In the genomic region with DNA sequence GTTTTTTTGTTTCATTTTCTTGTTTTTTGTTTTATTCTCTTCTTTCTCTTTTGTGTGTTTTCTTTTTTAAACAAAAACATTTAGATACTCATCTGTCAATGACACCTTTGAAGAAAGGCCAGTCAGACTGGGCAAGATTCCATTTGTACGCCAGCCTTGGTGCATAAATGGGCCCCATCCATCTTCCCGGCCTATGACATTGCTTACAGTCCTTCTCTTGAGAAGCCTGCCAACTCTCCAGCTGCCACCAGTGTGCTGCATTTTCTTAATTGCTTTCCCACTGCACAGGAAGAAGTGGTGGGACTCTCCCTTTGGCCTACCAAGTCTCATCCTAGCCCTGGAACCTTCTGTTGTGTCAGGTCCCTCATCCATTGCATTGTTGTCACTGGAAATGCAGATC, we compare ENCODE assay signal across 16 cellular contexts. TPM values are rescaled to one million over a fixed set of nuclear protein-coding genes. Genes with fewer than 3 reads are reported as not detected.
"Had no signal": no experiment of that assay in that cellular context is flagged by ENCODE, and none has a peak within 500 bp of the region (broad histone marks: within the 10 kb centered on the region; RNA-seq: fewer than 3 reads in every experiment).

No MANE protein-coding gene starts in this region.

- DNase-seq: activated naive CD4-positive, alpha-beta T cell treated with anti-CD3 and anti-CD28 coated beads for 36 hours; foreskin fibroblast; immature natural killer cell; lower lobe of right lung; naive thymus-derived CD8-positive, alpha-beta T cell; stimulated activated CD4-positive, alpha-beta T cell treated with anti-CD3 and anti-CD28 coated beads, Interleukin-2, amount 100 ng/mL, for 48 hours; stimulated activated naive B cell treated with anti-CD40 and anti-IgM and Interleukin-4, amounts not matched to agents 10 μg/mL and 1 μg/mL and 100 μg/mL, for 72 hours; thyroid gland; uterus had no signal

- H3K27ac ChIP-seq: lower lobe of right lung, pancreas, thyroid gland, uterus had no signal

- H3K4me1 ChIP-seq: lower lobe of right lung, pancreas, thyroid gland, uterus had no signal

- H3K27me3 ChIP-seq: pancreas, thyroid gland, uterus had no signal

- H3K36me3 ChIP-seq: lower lobe of right lung, pancreas, thyroid gland, uterus had no signal

- H3K4me3 ChIP-seq: lower lobe of right lung, pancreas, thyroid gland, uterus had no signal

- H3K9me3 ChIP-seq: lower lobe of right lung, pancreas, thyroid gland, uterus had no signal

RNA-seq across cellular contexts. Expression of a gene that starts 25.6 kb away (rescaled TPM):
- total RNA-seq: activated CD8-positive, alpha-beta memory T cell treated with anti-CD3 and anti-CD28 coated beads for 36 hours; activated naive CD4-positive, alpha-beta T cell treated with anti-CD3 and anti-CD28 coated beads for 36 hours; activated T-helper 2 cell treated with anti-CD3 and anti-CD28 coated beads, Interferon-gamma antibody, Interleukin-2, Interleukin-4, amounts not matched to agents 10 μg/mL and 5 μg/mL and 100 μg/mL, durations not matched to agents 14 hours and 24 hours and 36 hours; cardiac septum; esophagus mucosa; lower lobe of right lung; mononuclear cell; naive thymus-derived CD8-positive, alpha-beta T cell; pancreas; renal cortical epithelial cell; thyroid gland; uterus had no signal
- polyA plus RNA-seq: immature natural killer cell; naive thymus-derived CD8-positive, alpha-beta T cell; pancreas had no signal
